19 cellular contexts compared by ENCODE assay signal in the genomic region with DNA sequence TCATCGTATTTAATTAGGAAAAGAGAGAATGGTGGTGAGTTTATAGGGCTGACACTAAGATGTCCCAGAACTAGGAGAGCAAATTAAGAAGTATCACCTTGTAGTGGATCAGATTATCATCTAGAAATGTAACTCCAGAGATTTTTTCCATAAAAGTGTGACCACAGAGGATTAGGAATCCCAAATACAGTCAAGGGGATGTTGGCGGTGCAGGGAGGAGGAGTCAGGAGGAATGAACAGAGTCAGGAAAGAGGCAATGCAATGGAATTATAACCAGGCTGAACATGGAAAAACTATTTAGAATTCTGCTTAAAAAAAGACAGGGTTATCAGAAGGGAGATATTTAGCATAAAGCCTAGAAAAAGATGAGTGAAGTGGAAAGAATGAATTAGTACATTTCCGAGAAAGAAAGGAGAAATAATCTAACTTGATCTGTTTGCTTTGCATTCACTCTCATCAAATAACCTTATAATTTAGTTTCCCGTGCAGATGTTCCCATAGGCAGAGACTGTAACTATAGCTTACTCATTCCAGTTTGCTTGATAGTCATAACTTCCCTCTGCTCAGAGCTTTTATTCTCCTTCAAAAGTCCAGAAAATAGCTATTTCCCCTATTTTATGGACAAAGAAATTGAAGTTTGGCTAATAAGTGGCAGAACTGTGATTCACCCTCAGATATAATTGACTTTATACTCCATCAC.
"Had no signal": no experiment of that assay in that cellular context is flagged by ENCODE, and none has a peak within 500 bp of the region (broad histone marks: within the 10 kb centered on the region; RNA-seq: fewer than 3 reads in every experiment).

No MANE protein-coding gene starts in this region.

- H3K27me3 ChIP-seq: dorsolateral prefrontal cortex, foreskin keratinocyte, neutrophil, tibial nerve, uterus had no signal

- H3K4me3 ChIP-seq: dorsolateral prefrontal cortex, uterus had no signal

- H3K9me3 ChIP-seq: neutrophil, tibial nerve, uterus had no signal

- H3K27ac ChIP-seq: dorsolateral prefrontal cortex, foreskin keratinocyte, neutrophil had no signal

- H3K36me3 ChIP-seq: neutrophil, uterus had no signal

- DNase-seq: activated CD4-positive, alpha-beta T cell treated with anti-CD3 and anti-CD28 coated beads for 48 hours; activated CD8-positive, alpha-beta memory T cell treated with anti-CD3 and anti-CD28 coated beads, Interleukin-2, amount 50 U/mL, for 48 hours; activated CD8-positive, alpha-beta T cell treated with anti-CD3 and anti-CD28 coated beads, Interleukin-2, amount 10 ng/mL, durations not matched to agents 7 days and 5 days; activated gamma-delta T cell; activated T-cell treated with anti-CD3 and anti-CD28 coated beads, Interleukin-2, amount 50 U/mL, for 72 hours; cerebellar nuclear complex; dorsolateral prefrontal cortex; endodermal cell; foreskin keratinocyte; glutamatergic neuron; hypothalamus; left ventricle myocardium superior; natural killer cell; stimulated activated CD4-positive, alpha-beta T cell treated with anti-CD3 and anti-CD28 coated beads, Interleukin-2, amount 100 ng/mL, for 48 hours; T-helper 17 cell; uterus had no signal

- H3K4me1 ChIP-seq: foreskin keratinocyte, uterus had no signal

- ATAC-seq: activated CD8-positive, alpha-beta T cell treated with anti-CD3 and anti-CD28 coated beads, Interleukin-2, amount 10 ng/mL, durations not matched to agents 7 days and 5 days; activated T-cell treated with anti-CD3 and anti-CD28 coated beads, Interleukin-2, amount 50 U/mL, for 72 hours; foreskin keratinocyte; left ventricle myocardium superior; natural killer cell; stimulated activated memory B cell treated with anti-CD40 and anti-IgM and Interleukin-4, amounts not matched to agents 10 μg/mL and 1 μg/mL and 100 μg/mL, for 72 hours; T-helper 17 cell had no signal
